Comparison of ENCODE assay signal across 25 cellular contexts in the genomic region with DNA sequence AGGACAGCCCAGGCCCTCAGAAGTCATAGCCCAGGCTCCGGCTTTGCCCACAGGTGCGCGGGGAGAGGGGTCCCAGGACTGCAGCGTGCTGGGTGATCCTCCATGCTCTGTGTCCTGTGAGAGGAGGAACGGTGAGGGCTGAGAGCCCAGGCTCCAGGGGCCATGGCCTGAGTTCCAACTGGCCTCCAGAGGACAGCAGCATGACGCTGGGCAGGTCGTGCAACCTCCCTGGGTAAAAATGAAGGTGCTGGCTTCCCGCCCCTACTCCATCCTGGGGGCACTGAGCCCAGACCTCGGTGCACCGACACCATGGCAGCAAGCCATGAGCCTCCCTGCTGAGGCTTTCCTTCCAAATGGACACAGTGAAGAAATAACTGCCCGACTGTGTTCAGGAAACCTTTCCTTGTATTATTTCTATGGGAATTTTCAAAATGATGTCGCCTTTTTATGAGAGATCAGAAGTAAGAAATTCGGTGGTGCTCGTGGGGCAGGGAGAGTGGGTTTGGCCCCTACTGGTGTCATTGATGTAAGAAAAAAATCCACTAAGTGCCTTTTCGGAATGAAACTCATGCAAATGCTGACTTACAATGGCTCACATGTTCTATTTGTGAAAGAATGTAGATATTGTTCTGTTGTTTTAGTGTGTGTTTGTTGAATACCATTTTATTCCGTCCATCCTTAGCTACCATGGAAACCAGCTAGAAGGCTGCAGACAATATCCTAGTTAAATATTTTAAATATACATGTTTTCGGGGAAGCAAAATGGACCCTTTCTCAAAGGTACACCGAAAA.
DNase-seq lines count a peak whose midpoint lies in the region; ATAC-seq, FAIRE-seq and TF ChIP-seq lines count a peak whose summit lies in the region.
"Had no signal": no experiment of that assay in that cellular context is flagged by ENCODE, and none has a peak within 500 bp of the region (broad histone marks: within the 10 kb centered on the region; RNA-seq: fewer than 3 reads in every experiment).

No MANE protein-coding gene starts in this region.

- 64 to 67% methylated on average over 15 to 18 of the region's 18 CpGs for WGBS in testis, 2 donors

- no peak for TF ChIP-seq CTCF in osteoblast (IDR thresholded peaks at IDR 0.05; ENCODE audit: extremely low read depth, low read depth, low read length)
- TF ChIP-seq CTCF in testis (IDR thresholded peaks at IDR 0.05): no peak

- DNase-seq in astrocyte of the hippocampus (ENCODE audit: low read depth, low spot score) (peak; percentile 29), frontal cortex (ENCODE audit: low spot score in 2 of 2) (peak; percentile 54 to 71), osteoblast (ENCODE audit: insufficient read length, low spot score, missing footprints) (peak; percentile 76), testis (peak; percentile 43)
- no peak for DNase-seq in activated CD8-positive, alpha-beta memory T cell treated with anti-CD3 and anti-CD28 coated beads, Interleukin-2, amount 10 ng/mL, durations not matched to agents 7 days and 5 days
- DNase-seq: activated CD4-positive, alpha-beta T cell treated with anti-CD3 and anti-CD28 coated beads, Interleukin-2, amount 50 U/mL, for 1 hour; activated T-cell treated with anti-CD3 and anti-CD28 coated beads, Interleukin-2, amount 50 U/mL, for 48 hours; Calu3; DMS79 treated with DMSO at 0.1 percent for 48 hours; foreskin keratinocyte; mesendoderm; NCI-H1048; NCI-H187 treated with DMSO at 0.1 percent for 48 hours; NCI-H526; SIG-M5; small intestine; stimulated activated CD4-positive, alpha-beta T cell treated with anti-CD3 and anti-CD28 coated beads, Interleukin-2, amount 100 ng/mL, for 24 hours; T1000 had no signal

- no peak overlapping the region for H2AFZ ChIP-seq in osteoblast (ENCODE audit: low read length)

- H3K27ac ChIP-seq in osteoblast (ENCODE audit: low read depth, low read length) (no peak overlapping the region), testis (peak overlapping the region; percentile 47 to 70)
- H3K27ac ChIP-seq: cardiac muscle cell, esophagus muscularis mucosa, foreskin keratinocyte, Peyer's patch had no signal

- no peak for TF ChIP-seq POLR2A in testis (IDR thresholded peaks at IDR 0.05)

- H3K4me3 Mint-ChIP-seq in activated CD8-positive, alpha-beta memory T cell treated with anti-CD3 and anti-CD28 coated beads, Interleukin-2, amount 10 ng/mL, durations not matched to agents 7 days and 5 days: no peak overlapping the region
- H3K4me3 Mint-ChIP-seq: activated naive CD4-positive, alpha-beta T cell treated with anti-CD3 and anti-CD28 coated beads, Interleukin-2, amount 50 U/mL, for 24 hours; CD14-positive monocyte had no signal

- no peaks in the 10 kb centered on the region for H3K27me3 Mint-ChIP-seq in activated CD8-positive, alpha-beta memory T cell treated with anti-CD3 and anti-CD28 coated beads, Interleukin-2, amount 10 ng/mL, durations not matched to agents 7 days and 5 days

- H3K4me2 ChIP-seq in osteoblast (ENCODE audit: insufficient read depth, low read length): no peak overlapping the region

- no peaks in the 10 kb centered on the region for H3K4me1 Mint-ChIP-seq in activated CD8-positive, alpha-beta memory T cell treated with anti-CD3 and anti-CD28 coated beads, Interleukin-2, amount 10 ng/mL, durations not matched to agents 7 days and 5 days
- H3K4me1 Mint-ChIP-seq: activated naive CD4-positive, alpha-beta T cell treated with anti-CD3 and anti-CD28 coated beads, Interleukin-2, amount 50 U/mL, for 24 hours; CD14-positive monocyte had no signal

- H3K4me3 ChIP-seq in osteoblast (ENCODE audit: insufficient read depth, low read length) (no peak overlapping the region), testis (no peak overlapping the region)
- H3K4me3 ChIP-seq: cardiac muscle cell, esophagus muscularis mucosa, Peyer's patch had no signal

- H3K4me1 ChIP-seq in osteoblast (ENCODE audit: insufficient read depth, low read length) (no peaks in the 10 kb centered on the region), testis (peaks cover 13% of the 10 kb centered on the region)
- H3K4me1 ChIP-seq: esophagus muscularis mucosa, foreskin keratinocyte, Peyer's patch had no signal

- no peaks in the 10 kb centered on the region for H3K79me2 ChIP-seq in osteoblast (ENCODE audit: insufficient read depth, low read length)

- no peaks in the 10 kb centered on the region for H3K9me3 Mint-ChIP-seq in activated CD8-positive, alpha-beta memory T cell treated with anti-CD3 and anti-CD28 coated beads, Interleukin-2, amount 10 ng/mL, durations not matched to agents 7 days and 5 days (ENCODE audit: low read depth)
- H3K9me3 Mint-ChIP-seq: activated naive CD4-positive, alpha-beta T cell treated with anti-CD3 and anti-CD28 coated beads, Interleukin-2, amount 50 U/mL, for 24 hours had no signal

- intact Hi-C loops in testis (cut with DNase I; ENCODE audit: low total_unique reads): no loop called here

- ATAC-seq in activated CD8-positive, alpha-beta memory T cell treated with anti-CD3 and anti-CD28 coated beads, Interleukin-2, amount 10 ng/mL, durations not matched to agents 7 days and 5 days: no peak
- ATAC-seq in HG02970 (IDR thresholded peaks at IDR 0.05; ENCODE audit: low FRiP score, unreplicated experiment): no peak
- no peak for ATAC-seq in GM19023 (IDR thresholded peaks at IDR 0.05; ENCODE audit: unreplicated experiment)
- ATAC-seq: foreskin keratinocyte had no signal

- no peaks in the 10 kb centered on the region for H3K36me3 ChIP-seq in osteoblast (ENCODE audit: insufficient read depth, low read length)
- H3K36me3 ChIP-seq in testis (ENCODE audit: low read depth, missing control alignments): no peaks in the 10 kb centered on the region
- H3K36me3 ChIP-seq: cardiac muscle cell, esophagus muscularis mucosa, Peyer's patch had no signal

- peak; percentile 85 for FAIRE-seq in frontal cortex (lab: Jason Lieb, UNC)
- FAIRE-seq: small intestine had no signal

- H3K9me3 ChIP-seq in osteoblast (ENCODE audit: low read depth, low read length) (no peaks in the 10 kb centered on the region), testis (no peaks in the 10 kb centered on the region)
- H3K9me3 ChIP-seq: esophagus muscularis mucosa, Peyer's patch had no signal

- CTCF ChIA-PET in activated CD8-positive, alpha-beta memory T cell treated with anti-CD3 and anti-CD28 coated beads, Interleukin-2, amount 10 ng/mL, durations not matched to agents 7 days and 5 days (lab: Charles Lee): no interaction called here

- H3K27me3 ChIP-seq in osteoblast (ENCODE audit: insufficient read depth, low read length): no peaks in the 10 kb centered on the region
- H3K27me3 ChIP-seq in testis: no peaks in the 10 kb centered on the region
- H3K27me3 ChIP-seq: cardiac muscle cell, foreskin keratinocyte, Peyer's patch had no signal

- no peak overlapping the region for H3K27ac Mint-ChIP-seq in activated CD8-positive, alpha-beta memory T cell treated with anti-CD3 and anti-CD28 coated beads, Interleukin-2, amount 10 ng/mL, durations not matched to agents 7 days and 5 days
- H3K27ac Mint-ChIP-seq: activated naive CD4-positive, alpha-beta T cell treated with anti-CD3 and anti-CD28 coated beads, Interleukin-2, amount 50 U/mL, for 24 hours; CD14-positive monocyte had no signal

- H3K36me3 Mint-ChIP-seq in activated CD8-positive, alpha-beta memory T cell treated with anti-CD3 and anti-CD28 coated beads, Interleukin-2, amount 10 ng/mL, durations not matched to agents 7 days and 5 days: no peaks in the 10 kb centered on the region
- H3K36me3 Mint-ChIP-seq: activated naive CD4-positive, alpha-beta T cell treated with anti-CD3 and anti-CD28 coated beads, Interleukin-2, amount 50 U/mL, for 24 hours; CD14-positive monocyte had no signal

- H4K20me1 ChIP-seq in osteoblast (ENCODE audit: insufficient read depth, low read length): no peaks in the 10 kb centered on the region
